27 cellular contexts compared by ENCODE assay signal in the genomic region with DNA sequence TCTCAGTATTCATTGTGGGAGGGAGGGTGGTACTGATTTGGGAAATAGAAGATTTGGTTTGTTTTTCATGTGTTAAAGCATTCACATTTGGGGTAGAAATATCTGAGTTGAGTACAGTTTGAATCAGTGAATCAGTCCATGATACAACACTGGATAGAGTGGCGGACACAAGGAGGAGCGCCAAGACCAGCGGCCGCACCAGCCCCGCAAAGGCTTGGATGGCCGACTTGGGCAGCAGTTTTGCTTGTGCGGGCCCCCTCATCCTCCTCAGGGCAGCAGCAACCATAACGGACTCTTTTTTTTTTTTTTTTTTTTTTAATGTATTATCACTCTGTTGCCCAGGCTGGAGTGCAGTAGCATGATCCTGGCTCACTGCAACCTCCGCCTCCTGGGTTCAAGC.
"Had no signal": no experiment of that assay in that cellular context is flagged by ENCODE, and none has a peak within 500 bp of the region (broad histone marks: within the 10 kb centered on the region; RNA-seq: fewer than 3 reads in every experiment).

No MANE protein-coding gene starts in this region.

- H3K9me3 ChIP-seq: stomach, suprapubic skin, testis, thoracic aorta, thyroid gland, tibial artery, tibial nerve, transverse colon, upper lobe of left lung, upper lobe of right lung, uterus, vagina had no signal

- FAIRE-seq: urothelium cell line had no signal

- H3K36me3 ChIP-seq: stomach, suprapubic skin, thoracic aorta, thyroid gland, tibial artery, tibial nerve, transverse colon, upper lobe of left lung, upper lobe of right lung, uterus, vagina had no signal

- H3K4me1 ChIP-seq: stomach, suprapubic skin, testis, thyroid gland, tibial artery, tibial nerve, transverse colon, upper lobe of left lung, upper lobe of right lung, uterus, vagina had no signal

- H3K27ac ChIP-seq: stomach, suprapubic skin, testis, thoracic aorta, thyroid gland, tibial artery, tibial nerve, transverse colon, upper lobe of left lung, upper lobe of right lung, uterus, vagina had no signal

- ATAC-seq: stimulated activated effector memory CD8-positive, alpha-beta T cell treated with anti-CD3 and anti-CD28 coated beads, Interleukin-12 subunit alpha, Interleukin-12 subunit beta, amount 100 ng/mL, for 72 hours; stimulated activated memory B cell treated with anti-CD40 and anti-IgM and Interleukin-4, amounts not matched to agents 10 μg/mL and 1 μg/mL and 100 μg/mL, for 72 hours; stimulated activated naive B cell treated with anti-CD40 and anti-IgM and Interleukin-4, amounts not matched to agents 10 μg/mL and 1 μg/mL and 100 μg/mL, for 72 hours; stimulated activated naive CD8-positive, alpha-beta T cell treated with anti-CD3 and anti-CD28 coated beads, Interleukin-15, amount 100 ng/mL, for 72 hours; stimulated activated naive CD8-positive, alpha-beta T cell treated with anti-CD3 and anti-CD28 coated beads, Interleukin-15, Interleukin-2, amounts not matched to agents 100 U/mL and 50 U/mL, for 24 hours; upper lobe of right lung had no signal

- H3K4me3 ChIP-seq: stomach, suprapubic skin, testis, thoracic aorta, thyroid gland, tibial artery, tibial nerve, transverse colon, upper lobe of left lung, upper lobe of right lung, uterus, vagina had no signal

- H3K27me3 ChIP-seq: stomach, suprapubic skin, testis, thyroid gland, tibial nerve, transverse colon, upper lobe of left lung, upper lobe of right lung, uterus, vagina had no signal

- DNase-seq: stimulated activated CD4-positive, alpha-beta T cell treated with anti-CD3 and anti-CD28 coated beads, Interleukin-2, amount 100 ng/mL, for 48 hours; stimulated activated CD4-positive, alpha-beta T cell treated with anti-CD3 and anti-CD28 coated beads, Interleukin-4, amount 100 ng/mL, for 1 hour; stimulated activated CD4-positive, alpha-beta T cell treated with anti-CD3 and anti-CD28 coated beads, Interleukin-4, amount 100 ng/mL, for 24 hours; stimulated activated CD4-positive, alpha-beta T cell treated with anti-CD3 and anti-CD28 coated beads, Interleukin-4, amount 100 ng/mL, for 4 hours; stimulated activated CD8-positive, alpha-beta memory T cell treated with anti-CD3 and anti-CD28 coated beads, Interleukin-4, amount 100 ng/mL, for 48 hours; stimulated activated naive B cell treated with anti-CD40 and anti-IgM and Interleukin-4, amounts not matched to agents 10 μg/mL and 1 μg/mL and 100 μg/mL, for 72 hours; stimulated activated naive CD4-positive, alpha-beta T cell; stimulated activated naive CD4-positive, alpha-beta T cell treated with Interleukin-2 at 50 U/mL for 16 hours; stimulated activated naive CD8-positive, alpha-beta T cell treated with anti-CD3 and anti-CD28 coated beads, Interleukin-15, amount 100 ng/mL, for 72 hours; stimulated activated naive CD8-positive, alpha-beta T cell treated with anti-CD3 and anti-CD28 coated beads, Interleukin-15, Interleukin-2, amounts not matched to agents 100 U/mL and 50 U/mL, for 24 hours; stomach; substantia nigra; testis; thyroid gland; tibial artery; transverse colon; trophoblast cell; upper lobe of right lung; uterus had no signal
